ENCODE assay signal across 2 cellular contexts in genomic region chr20:17674722-17675518, GRCh38.
TF ChIP-seq lines count a peak whose summit lies in the region.

No MANE protein-coding gene starts in this region.

TF ChIP-seq in IMR-90, 13 proteins besides CTCF, POLR2A, EP300 and RAD21:
- TF ChIP-seq MXI1 (IDR thresholded peaks at IDR 0.05; ENCODE audit: borderline replicate concordance, low read depth, low read length) (no peak), BHLHE40 (IDR thresholded peaks at IDR 0.05; ENCODE audit: low read depth, low read length) (peak; percentile 34; the same call in 1 of the 2 replicates), RFX5 (IDR thresholded peaks at IDR 0.05; ENCODE audit: low read depth, low read length) (no peak), MAZ (IDR thresholded peaks at IDR 0.05; ENCODE audit: borderline replicate concordance, low read depth, low read length) (no peak), MAFK (IDR thresholded peaks at IDR 0.05; ENCODE audit: low read depth, low read length) (0 out of 2 replicates have a peak, but pooled peaks have one; percentile 19)
- TF ChIP-seq, protein P1, sequence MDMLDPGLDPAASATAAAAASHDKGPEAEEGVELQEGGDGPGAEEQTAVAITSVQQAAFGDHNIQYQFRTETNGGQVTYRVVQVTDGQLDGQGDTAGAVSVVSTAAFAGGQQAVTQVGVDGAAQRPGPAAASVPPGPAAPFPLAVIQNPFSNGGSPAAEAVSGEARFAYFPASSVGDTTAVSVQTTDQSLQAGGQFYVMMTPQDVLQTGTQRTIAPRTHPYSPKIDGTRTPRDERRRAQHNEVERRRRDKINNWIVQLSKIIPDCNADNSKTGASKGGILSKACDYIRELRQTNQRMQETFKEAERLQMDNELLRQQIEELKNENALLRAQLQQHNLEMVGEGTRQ (IDR thresholded peaks at IDR 0.05; ENCODE audit: low read depth, low read length) = peak; percentile 2; the same call in 1 of the 2 replicates

TF ChIP-seq in HepG2, 621 proteins besides CTCF, POLR2A, EP300 and RAD21 (continues in another document):
- TF ChIP-seq HOMEZ (CRISPR knock-in tag; IDR thresholded peaks at IDR 0.05; ENCODE audit: low read depth) (no peak), MEIS1 (CRISPR knock-in tag; IDR thresholded peaks at IDR 0.05; ENCODE audit: borderline replicate concordance) (no peak), ZNF281 (CRISPR knock-in tag; IDR thresholded peaks at IDR 0.05; ENCODE audit: borderline replicate concordance) (no peak), TBL1XR1 (IDR thresholded peaks at IDR 0.05; ENCODE audit: borderline replicate concordance, low read length, partially characterized antibody) (no peak), MED8 (CRISPR knock-in tag; IDR thresholded peaks at IDR 0.05; ENCODE audit: insufficient replicate concordance) (no peak), TGIF2 (CRISPR knock-in tag; IDR thresholded peaks at IDR 0.05) (no peak), MXD4 (CRISPR knock-in tag; IDR thresholded peaks at IDR 0.05) (no peak), ZBTB7B (CRISPR knock-in tag; IDR thresholded peaks at IDR 0.05) (no peak), ZNF143 (CRISPR knock-in tag; IDR thresholded peaks at IDR 0.05) (0 out of 2 replicates have a peak, but pooled peaks have one; percentile 13), ZNF44 (CRISPR knock-in tag; IDR thresholded peaks at IDR 0.05) (no peak), TAF1 (CRISPR knock-in tag; IDR thresholded peaks at IDR 0.05) (no peak), ZNF510 (CRISPR knock-in tag; IDR thresholded peaks at IDR 0.05; ENCODE audit: low read depth) (no peak), ZNF234 (CRISPR knock-in tag; conservative IDR thresholded peaks at IDR 0.05) (no peak), ZBTB39 (CRISPR knock-in tag; IDR thresholded peaks at IDR 0.05) (no peak), MIER3 (CRISPR knock-in tag; IDR thresholded peaks at IDR 0.05; ENCODE audit: borderline replicate concordance) (no peak), RAD51 (IDR thresholded peaks at IDR 0.05; ENCODE audit: borderline replicate concordance) (no peak), UBTF (CRISPR knock-in tag; IDR thresholded peaks at IDR 0.05) (no peak), RFX5 (IDR thresholded peaks at IDR 0.05; ENCODE audit: low read depth, low read length) (no peak), ZNF672 (CRISPR knock-in tag; IDR thresholded peaks at IDR 0.05) (no peak), ZXDC (CRISPR knock-in tag; IDR thresholded peaks at IDR 0.05) (no peak), PRDM4 (CRISPR knock-in tag; IDR thresholded peaks at IDR 0.05; ENCODE audit: borderline replicate concordance) (no peak), ZNF674 (CRISPR knock-in tag; IDR thresholded peaks at IDR 0.05; ENCODE audit: low read depth) (0 out of 2 replicates have a peak, but pooled peaks have one; percentile 4), POLR2AphosphoS5 (IDR thresholded peaks at IDR 0.05; ENCODE audit: low read depth, low read length) (peak; percentile 47; the same call in 1 of the 2 replicates), RBM22 (optimal IDR thresholded peaks at IDR 0.05; ENCODE audit: low read length) (peak; percentile 88), ZNF7 (CRISPR knock-in tag; IDR thresholded peaks at IDR 0.05) (no peak), GPN1 (CRISPR knock-in tag; IDR thresholded peaks at IDR 0.05; ENCODE audit: borderline replicate concordance) (no peak), ZNF30 (CRISPR knock-in tag; IDR thresholded peaks at IDR 0.05) (no peak), CBX5 (CRISPR knock-in tag; IDR thresholded peaks at IDR 0.05; ENCODE audit: borderline replicate concordance) (no peak), ZSCAN29 (CRISPR knock-in tag; conservative IDR thresholded peaks at IDR 0.05) (no peak)
- TF ChIP-seq, protein P2, sequence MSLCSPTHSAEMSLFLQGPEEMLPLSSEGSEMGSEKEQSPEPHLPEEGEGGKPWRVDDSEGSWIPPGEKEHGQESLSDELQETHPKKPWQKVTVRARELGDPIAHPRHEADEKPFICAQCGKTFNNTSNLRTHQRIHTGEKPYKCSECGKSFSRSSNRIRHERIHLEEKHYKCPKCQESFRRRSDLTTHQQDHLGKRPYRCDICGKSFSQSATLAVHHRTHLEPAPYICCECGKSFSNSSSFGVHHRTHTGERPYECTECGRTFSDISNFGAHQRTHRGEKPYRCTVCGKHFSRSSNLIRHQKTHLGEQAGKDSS (CRISPR knock-in tag; IDR thresholded peaks at IDR 0.05; ENCODE audit: borderline replicate concordance, low read depth) = no peak
- TF ChIP-seq, protein P3, sequence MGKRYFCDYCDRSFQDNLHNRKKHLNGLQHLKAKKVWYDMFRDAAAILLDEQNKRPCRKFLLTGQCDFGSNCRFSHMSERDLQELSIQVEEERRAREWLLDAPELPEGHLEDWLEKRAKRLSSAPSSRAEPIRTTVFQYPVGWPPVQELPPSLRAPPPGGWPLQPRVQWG (CRISPR knock-in tag; IDR thresholded peaks at IDR 0.05; ENCODE audit: borderline replicate concordance, low read depth) = no peak
- TF ChIP-seq, protein P4, sequence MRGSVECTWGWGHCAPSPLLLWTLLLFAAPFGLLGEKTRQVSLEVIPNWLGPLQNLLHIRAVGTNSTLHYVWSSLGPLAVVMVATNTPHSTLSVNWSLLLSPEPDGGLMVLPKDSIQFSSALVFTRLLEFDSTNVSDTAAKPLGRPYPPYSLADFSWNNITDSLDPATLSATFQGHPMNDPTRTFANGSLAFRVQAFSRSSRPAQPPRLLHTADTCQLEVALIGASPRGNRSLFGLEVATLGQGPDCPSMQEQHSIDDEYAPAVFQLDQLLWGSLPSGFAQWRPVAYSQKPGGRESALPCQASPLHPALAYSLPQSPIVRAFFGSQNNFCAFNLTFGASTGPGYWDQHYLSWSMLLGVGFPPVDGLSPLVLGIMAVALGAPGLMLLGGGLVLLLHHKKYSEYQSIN (CRISPR knock-in tag; IDR thresholded peaks at IDR 0.05; ENCODE audit: borderline replicate concordance) = no peak
- TF ChIP-seq, protein P5, sequence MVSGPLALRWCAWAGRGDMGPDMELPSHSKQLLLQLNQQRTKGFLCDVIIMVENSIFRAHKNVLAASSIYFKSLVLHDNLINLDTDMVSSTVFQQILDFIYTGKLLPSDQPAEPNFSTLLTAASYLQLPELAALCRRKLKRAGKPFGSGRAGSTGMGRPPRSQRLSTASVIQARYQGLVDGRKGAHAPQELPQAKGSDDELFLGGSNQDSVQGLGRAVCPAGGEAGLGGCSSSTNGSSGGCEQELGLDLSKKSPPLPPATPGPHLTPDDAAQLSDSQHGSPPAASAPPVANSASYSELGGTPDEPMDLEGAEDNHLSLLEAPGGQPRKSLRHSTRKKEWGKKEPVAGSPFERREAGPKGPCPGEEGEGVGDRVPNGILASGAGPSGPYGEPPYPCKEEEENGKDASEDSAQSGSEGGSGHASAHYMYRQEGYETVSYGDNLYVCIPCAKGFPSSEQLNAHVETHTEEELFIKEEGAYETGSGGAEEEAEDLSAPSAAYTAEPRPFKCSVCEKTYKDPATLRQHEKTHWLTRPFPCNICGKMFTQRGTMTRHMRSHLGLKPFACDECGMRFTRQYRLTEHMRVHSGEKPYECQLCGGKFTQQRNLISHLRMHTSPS (CRISPR knock-in tag; IDR thresholded peaks at IDR 0.05; ENCODE audit: low read depth) = no peak
